In genomic region chr13:44153536-44153935, GRCh38 we compare ENCODE assay signal across 22 cellular contexts.
"Had no signal": no experiment of that assay in that cellular context is flagged by ENCODE, and none has a peak within 500 bp of the region (broad histone marks: within the 10 kb centered on the region; RNA-seq: fewer than 3 reads in every experiment).

No MANE protein-coding gene starts in this region.

- ATAC-seq: esophagus mucosa; left ventricle myocardium superior; natural killer cell; right cardiac atrium; stimulated activated naive B cell treated with anti-CD40 and anti-IgM and Interleukin-4, amounts not matched to agents 10 μg/mL and 1 μg/mL and 100 μg/mL, for 72 hours had no signal

- H3K36me3 ChIP-seq: brain microvascular endothelial cell, transverse colon, vagina had no signal

- H3K4me3 ChIP-seq: coronary artery, skin epidermis, transverse colon, vagina had no signal

- H3K27ac Mint-ChIP-seq: activated B cell treated with CpG ODN at 0.5 μM for 24 hours; activated naive CD8-positive, alpha-beta T cell treated with anti-CD3 and anti-CD28 coated beads for 36 hours; activated T-helper 1 cell treated with anti-CD3 and anti-CD28 coated beads, Interleukin-12 subunit alpha, Interleukin-12 subunit beta, Interleukin-2, Interleukin-4 antibody, amounts not matched to agents 30 ng/mL and 10 ng/mL and 1 ng/mL, durations not matched to agents 14 hours and 24 hours and 36 hours; natural killer cell; stimulated activated naive B cell treated with anti-CD40 and anti-IgM and Interleukin-4, amounts not matched to agents 10 μg/mL and 1 μg/mL and 100 μg/mL, for 72 hours had no signal

- H3K4me1 Mint-ChIP-seq: activated B cell treated with CpG ODN at 0.5 μM for 24 hours; activated naive CD8-positive, alpha-beta T cell treated with anti-CD3 and anti-CD28 coated beads for 36 hours; central memory CD8-positive, alpha-beta T cell; natural killer cell had no signal

- H3K9me3 ChIP-seq: transverse colon, vagina had no signal

- H3K27me3 ChIP-seq: brain microvascular endothelial cell, transverse colon, vagina had no signal

- H3K36me3 Mint-ChIP-seq: activated naive CD8-positive, alpha-beta T cell treated with anti-CD3 and anti-CD28 coated beads for 36 hours; natural killer cell; stimulated activated naive B cell treated with anti-CD40 and anti-IgM and Interleukin-4, amounts not matched to agents 10 μg/mL and 1 μg/mL and 100 μg/mL, for 72 hours had no signal

- H3K4me3 Mint-ChIP-seq: activated B cell treated with CpG ODN at 0.5 μM for 24 hours; activated naive CD8-positive, alpha-beta T cell treated with anti-CD3 and anti-CD28 coated beads for 36 hours; activated T-helper 1 cell treated with anti-CD3 and anti-CD28 coated beads, Interleukin-12 subunit alpha, Interleukin-12 subunit beta, Interleukin-2, Interleukin-4 antibody, amounts not matched to agents 30 ng/mL and 10 ng/mL and 1 ng/mL, durations not matched to agents 14 hours and 24 hours and 36 hours; central memory CD8-positive, alpha-beta T cell; natural killer cell; stimulated activated naive B cell treated with anti-CD40 and anti-IgM and Interleukin-4, amounts not matched to agents 10 μg/mL and 1 μg/mL and 100 μg/mL, for 72 hours had no signal

- DNase-seq: activated B cell treated with CpG ODN at 0.5 μM for 24 hours; activated CD4-positive, alpha-beta T cell treated with anti-CD3 and anti-CD28 coated beads, Interleukin-2, amount 50 U/mL, for 1 hour; activated CD8-positive, alpha-beta memory T cell treated with anti-CD3 and anti-CD28 coated beads for 24 hours; activated naive CD8-positive, alpha-beta T cell treated with anti-CD3 and anti-CD28 coated beads for 36 hours; amygdala; brain microvascular endothelial cell; kidney glomerular epithelial cell; left ventricle myocardium superior; mesenchymal stem cell; natural killer cell; nucleus accumbens; right cardiac atrium; stimulated activated CD4-positive, alpha-beta T cell treated with anti-CD3 and anti-CD28 coated beads, Interleukin-15, amount 100 ng/mL, for 24 hours; stimulated activated CD4-positive, alpha-beta T cell treated with anti-CD3 and anti-CD28 coated beads, Interleukin-4, amount 100 ng/mL, for 1 hour; stimulated activated naive B cell treated with anti-CD40 and anti-IgM and Interleukin-4, amounts not matched to agents 10 μg/mL and 1 μg/mL and 100 μg/mL, for 72 hours; transverse colon had no signal

- H3K9me3 Mint-ChIP-seq: activated B cell treated with CpG ODN at 0.5 μM for 24 hours; activated naive CD8-positive, alpha-beta T cell treated with anti-CD3 and anti-CD28 coated beads for 36 hours; activated T-helper 1 cell treated with anti-CD3 and anti-CD28 coated beads, Interleukin-12 subunit alpha, Interleukin-12 subunit beta, Interleukin-2, Interleukin-4 antibody, amounts not matched to agents 30 ng/mL and 10 ng/mL and 1 ng/mL, durations not matched to agents 14 hours and 24 hours and 36 hours; central memory CD8-positive, alpha-beta T cell; natural killer cell; stimulated activated naive B cell treated with anti-CD40 and anti-IgM and Interleukin-4, amounts not matched to agents 10 μg/mL and 1 μg/mL and 100 μg/mL, for 72 hours had no signal

- H3K27ac ChIP-seq: brain microvascular endothelial cell, coronary artery, skin epidermis, transverse colon, vagina had no signal

- H3K27me3 Mint-ChIP-seq: activated naive CD8-positive, alpha-beta T cell treated with anti-CD3 and anti-CD28 coated beads for 36 hours; central memory CD8-positive, alpha-beta T cell had no signal
